15 cellular contexts compared by ENCODE assay signal in the genomic region with DNA sequence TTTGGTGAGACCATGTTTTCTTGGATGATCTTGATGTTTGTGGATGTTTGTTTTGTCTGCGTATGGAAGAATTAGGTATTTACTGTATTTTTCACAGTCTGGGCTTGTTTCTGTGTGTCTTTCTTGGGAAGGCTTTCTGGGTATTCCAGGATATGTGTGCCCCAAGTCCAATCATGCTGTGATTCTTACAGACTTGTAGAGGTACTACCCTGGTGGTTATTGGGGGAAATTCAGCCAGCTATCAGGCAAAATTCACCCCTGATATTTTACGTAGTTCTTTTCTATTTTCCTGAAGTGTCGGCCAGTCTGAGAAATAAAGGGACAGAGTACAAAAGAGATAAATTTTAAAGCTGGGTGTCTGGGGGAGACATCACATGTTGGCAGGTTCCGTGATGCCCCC. TPM values are rescaled to one million over a fixed set of nuclear protein-coding genes. Genes with fewer than 3 reads are reported as not detected.
DNase-seq lines count a peak whose midpoint lies in the region; ATAC-seq and TF ChIP-seq lines count a peak whose summit lies in the region.
"Had no signal": no experiment of that assay in that cellular context is flagged by ENCODE, and none has a peak within 500 bp of the region (broad histone marks: within the 10 kb centered on the region; RNA-seq: fewer than 3 reads in every experiment).

No MANE protein-coding gene starts in this region.

- peaks cover 4% of the 10 kb centered on the region; the same call in 1 of the 2 replicates for H3K79me2 ChIP-seq in Loucy (ENCODE audit: insufficient read depth, low read length)
- H3K79me2 ChIP-seq in osteoblast (ENCODE audit: insufficient read depth, low read length), result no peaks in the 10 kb centered on the region

- H3F3A ChIP-seq in Loucy (ENCODE audit: low read depth), result peaks cover 14% of the 10 kb centered on the region; the same call in 1 of the 2 replicates

- no peak for ATAC-seq in HG03460 (IDR thresholded peaks at IDR 0.05; ENCODE audit: unreplicated experiment)
- ATAC-seq: upper lobe of right lung had no signal

- H3K4me3 Mint-ChIP-seq in activated CD4-positive, alpha-beta T cell treated with anti-CD3 and anti-CD28 coated beads, Interleukin-2, amount 10 ng/mL, durations not matched to agents 24 days and 14 days, result no peak overlapping the region
- no peak overlapping the region for H3K4me3 Mint-ChIP-seq in dendritic cell treated with granulocyte-macrophage colony-stimulating factor and Interleukin-4, amounts not matched to agents 40 ng/mL and 50 ng/mL, for 4 days

- H3K27ac Mint-ChIP-seq in activated CD4-positive, alpha-beta T cell treated with anti-CD3 and anti-CD28 coated beads, Interleukin-2, amount 10 ng/mL, durations not matched to agents 24 days and 14 days, result no peak overlapping the region
- H3K27ac Mint-ChIP-seq in dendritic cell treated with granulocyte-macrophage colony-stimulating factor and Interleukin-4, amounts not matched to agents 40 ng/mL and 50 ng/mL, for 4 days, result peak overlapping the region; percentile 35

- H3K9me2 ChIP-seq in Loucy (replicated peaks; ENCODE audit: low read depth, low read length), result no peaks in the 10 kb centered on the region

- no peak overlapping the region for H3K4me3 ChIP-seq in Loucy (ENCODE audit: low read length, poor library complexity, severe bottlenecking)
- H3K4me3 ChIP-seq in osteoblast (ENCODE audit: insufficient read depth, low read length), result no peak overlapping the region
- H3K4me3 ChIP-seq in Peyer's patch, result no peak overlapping the region
- H3K4me3 ChIP-seq: prostate gland, upper lobe of right lung had no signal

- H3K9me3 Mint-ChIP-seq in activated CD4-positive, alpha-beta T cell treated with anti-CD3 and anti-CD28 coated beads, Interleukin-2, amount 10 ng/mL, durations not matched to agents 24 days and 14 days, result no peaks in the 10 kb centered on the region
- H3K9me3 Mint-ChIP-seq in dendritic cell treated with granulocyte-macrophage colony-stimulating factor and Interleukin-4, amounts not matched to agents 40 ng/mL and 50 ng/mL, for 4 days, result no peaks in the 10 kb centered on the region

- peaks cover 51% of the 10 kb centered on the region for H3K4me1 Mint-ChIP-seq in activated CD4-positive, alpha-beta T cell treated with anti-CD3 and anti-CD28 coated beads, Interleukin-2, amount 10 ng/mL, durations not matched to agents 24 days and 14 days
- peaks cover 64% of the 10 kb centered on the region for H3K4me1 Mint-ChIP-seq in dendritic cell treated with granulocyte-macrophage colony-stimulating factor and Interleukin-4, amounts not matched to agents 40 ng/mL and 50 ng/mL, for 4 days (ENCODE audit: low read depth)

- TF ChIP-seq POLR2A in Peyer's patch (IDR thresholded peaks at IDR 0.05), result no peak

- no peak overlapping the region for H3K9ac ChIP-seq in Loucy (ENCODE audit: low read depth, low read length, poor library complexity, severe bottlenecking)

- DNase-seq in activated CD4-positive, alpha-beta T cell treated with anti-CD3 and anti-CD28 coated beads, Interleukin-2, amount 10 ng/mL, durations not matched to agents 24 days and 14 days, result peak; percentile 55
- no peak for DNase-seq in activated CD4-positive, alpha-beta T cell treated with anti-CD3 and anti-CD28 coated beads, Interleukin-2, amount 50 U/mL, for 48 hours
- no peak for DNase-seq in osteoblast (ENCODE audit: insufficient read length, low spot score, missing footprints)
- no peak for DNase-seq in Ammon's horn (ENCODE audit: low spot score)
- no peak for DNase-seq in Peyer's patch
- DNase-seq: activated CD4-positive, alpha-beta T cell treated with anti-CD3 and anti-CD28 coated beads, Interleukin-2, amount 50 U/mL, for 4 hours; activated naive CD4-positive, alpha-beta T cell treated with Interleukin-2 at 50 U/mL for 16 hours; midbrain; NCI-H1092 treated with DMSO at 0.1 percent for 48 hours; OCI-M1; upper lobe of right lung had no signal

- intact Hi-C loops in activated CD4-positive, alpha-beta T cell treated with anti-CD3 and anti-CD28 coated beads, Interleukin-2, amount 10 ng/mL, durations not matched to agents 24 days and 14 days (cut with micrococcal nuclease), result no loop called here
- intact Hi-C loops in dendritic cell treated with granulocyte-macrophage colony-stimulating factor and Interleukin-4, amounts not matched to agents 40 ng/mL and 50 ng/mL, for 4 days (cut with micrococcal nuclease), result no loop called here

- H3K27ac ChIP-seq in osteoblast (ENCODE audit: low read depth, low read length), result no peak overlapping the region
- no peak overlapping the region for H3K27ac ChIP-seq in Peyer's patch
- H3K27ac ChIP-seq: prostate gland, upper lobe of right lung had no signal

- H3K4me1 ChIP-seq in Loucy (ENCODE audit: insufficient read depth, low read length, poor library complexity, severe bottlenecking) (peaks cover 26% of the 10 kb centered on the region), osteoblast (ENCODE audit: insufficient read depth, low read length) (peaks cover 23% of the 10 kb centered on the region), Peyer's patch (peaks cover 0 to 11% (median 8%) of the 10 kb centered on the region in 4 donors)
- H3K4me1 ChIP-seq: prostate gland had no signal

- peaks cover 3% of the 10 kb centered on the region for H3K27me3 Mint-ChIP-seq in activated CD4-positive, alpha-beta T cell treated with anti-CD3 and anti-CD28 coated beads, Interleukin-2, amount 10 ng/mL, durations not matched to agents 24 days and 14 days
- no peaks in the 10 kb centered on the region for H3K27me3 Mint-ChIP-seq in dendritic cell treated with granulocyte-macrophage colony-stimulating factor and Interleukin-4, amounts not matched to agents 40 ng/mL and 50 ng/mL, for 4 days

- H3K36me3 Mint-ChIP-seq in activated CD4-positive, alpha-beta T cell treated with anti-CD3 and anti-CD28 coated beads, Interleukin-2, amount 10 ng/mL, durations not matched to agents 24 days and 14 days (ENCODE audit: low read depth), result peaks cover 5% of the 10 kb centered on the region
- H3K36me3 Mint-ChIP-seq in dendritic cell treated with granulocyte-macrophage colony-stimulating factor and Interleukin-4, amounts not matched to agents 40 ng/mL and 50 ng/mL, for 4 days (ENCODE audit: low read depth), result peaks cover 17% of the 10 kb centered on the region

- H4K20me1 ChIP-seq in Loucy (ENCODE audit: insufficient read depth, low read length, poor library complexity, severe bottlenecking) (no peaks in the 10 kb centered on the region), osteoblast (ENCODE audit: insufficient read depth, low read length) (no peaks in the 10 kb centered on the region)

- no peaks in the 10 kb centered on the region for H3K9me3 ChIP-seq in Loucy (ENCODE audit: insufficient read depth, low read depth, low read length)
- no peaks in the 10 kb centered on the region for H3K9me3 ChIP-seq in osteoblast (ENCODE audit: low read depth, low read length)
- H3K9me3 ChIP-seq in Peyer's patch, result no peaks in the 10 kb centered on the region
- H3K9me3 ChIP-seq: prostate gland, upper lobe of right lung had no signal

- H3K4me2 ChIP-seq in Loucy (ENCODE audit: low read depth, low read length, poor library complexity, severe bottlenecking), result no peak overlapping the region
- H3K4me2 ChIP-seq in osteoblast (ENCODE audit: insufficient read depth, low read length), result no peak overlapping the region

- H3K36me3 ChIP-seq in Loucy (ENCODE audit: insufficient read depth, low read length) (no peaks in the 10 kb centered on the region), osteoblast (ENCODE audit: insufficient read depth, low read length) (no peaks in the 10 kb centered on the region), Peyer's patch (no peaks in the 10 kb centered on the region)
- H3K36me3 ChIP-seq: prostate gland, upper lobe of right lung had no signal

- H3K27me3 ChIP-seq in Loucy (ENCODE audit: insufficient read depth, low read length, poor library complexity, severe bottlenecking) (no peaks in the 10 kb centered on the region), osteoblast (ENCODE audit: insufficient read depth, low read length) (no peaks in the 10 kb centered on the region), Peyer's patch (no peaks in the 10 kb centered on the region)
- H3K27me3 ChIP-seq: upper lobe of right lung had no signal

- H2AFZ ChIP-seq in Loucy (ENCODE audit: low read length) (no peak overlapping the region), osteoblast (ENCODE audit: low read length) (no peak overlapping the region)

- TF ChIP-seq CTCF in Loucy (conservative IDR thresholded peaks at IDR 0.05; ENCODE audit: low read length) (peak; percentile 43), osteoblast (IDR thresholded peaks at IDR 0.05; ENCODE audit: extremely low read depth, low read depth, low read length) (peak; percentile 22), Peyer's patch (IDR thresholded peaks at IDR 0.05) (peak in 3 of 6 experiments; percentile 8 to 56 (median 15))

RNA-seq across cellular contexts. Expression of gene ARL4D, which starts 33.4 kb away (rescaled TPM):
- 3.3 and 3.5 TPM in 2 replicates for total RNA-seq in activated CD4-positive, alpha-beta T cell treated with anti-CD3 and anti-CD28 coated beads, Interleukin-2, amount 10 ng/mL, durations not matched to agents 24 days and 14 days
- total RNA-seq in osteoblast (12.1 and 18.8 TPM in 2 replicates), Peyer's patch (1 to 10 TPM in 1 of 4 donors, under 1 TPM in 1, not detected in 2; 0.70 to 2.3 TPM)
